ENCODE assay signal across 8 cellular contexts in the genomic region with DNA sequence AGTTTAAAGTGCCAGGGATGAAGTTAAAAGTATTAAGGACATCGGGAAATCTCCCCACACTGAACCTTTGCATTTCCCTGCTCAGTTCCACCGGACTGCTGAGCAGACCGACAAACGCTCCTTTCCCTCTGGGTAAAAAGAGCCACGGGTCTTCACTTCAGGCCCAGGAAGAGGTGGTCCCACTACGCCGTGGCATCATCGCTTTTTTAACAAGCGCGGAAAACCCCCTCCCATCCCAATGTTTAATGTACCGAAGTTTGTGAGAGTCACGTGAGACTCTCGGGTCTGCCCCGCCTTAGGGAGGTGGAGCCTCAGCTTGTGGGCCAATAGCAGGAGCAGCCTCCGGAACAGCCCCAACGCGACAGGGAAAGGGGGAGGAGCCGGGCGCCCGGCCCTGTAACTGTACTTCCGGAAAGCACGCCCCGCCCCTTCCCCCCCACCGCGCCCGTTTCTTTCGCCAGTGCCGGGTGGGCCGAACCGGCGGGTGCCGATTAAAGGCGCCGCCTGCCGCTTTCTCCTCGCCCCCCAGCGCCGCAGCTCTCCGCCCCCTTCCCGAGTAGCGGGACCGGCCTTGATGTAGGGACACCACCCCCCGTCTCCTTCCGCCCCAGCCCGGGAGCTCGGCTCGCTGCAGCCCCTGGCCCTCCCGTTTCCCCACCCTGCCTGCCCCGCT. TPM values are rescaled to one million over a fixed set of nuclear protein-coding genes. Genes with fewer than 3 reads are reported as not detected.
A peak's percentile ranks its signal among the peaks of the same experiment; 100 is the strongest.
DNase-seq lines count a peak whose midpoint lies in the region; ATAC-seq and TF ChIP-seq lines count a peak whose summit lies in the region.

No MANE protein-coding gene starts in this region.

- CTCF ChIA-PET in CD4-positive, alpha-beta memory T cell (lab: Charles Lee; ENCODE audit: partially characterized antibody), result interaction anchor here (0.8 to 1.7 kb wide), 2 partner anchors 71 to 72 kb away, joined by 4 read pairs; a partner anchor contains a TSS

- POLR2A ChIA-PET in CD4-positive, alpha-beta memory T cell (lab: Charles Lee; ENCODE audit: partially characterized antibody), result interaction anchor here (0.7 to 5.2 kb wide), 25 partner anchors 10 to 824 kb away, joined by 3 to 33 read pairs (median 5); a partner anchor contains a TSS

- no peaks in the 10 kb centered on the region for H3K36me3 ChIP-seq in CD4-positive, alpha-beta memory T cell (ENCODE audit: insufficient read depth, low read length)
- H3K36me3 ChIP-seq in lung (ENCODE audit: control insufficient read depth in 2 of 2, insufficient read depth in 2 of 2, low read length in 2 of 2), result no peaks in the 10 kb centered on the region

- peaks cover 0 to under 1% (median 0%) of the 10 kb centered on the region in 8 donors for H3K9me3 Mint-ChIP-seq in CD4-positive, alpha-beta memory T cell

- no peaks in the 10 kb centered on the region for H3K9me3 ChIP-seq in CD4-positive, alpha-beta memory T cell (ENCODE audit: control insufficient read depth in 1 of 2, low read length in 2 of 2)
- H3K9me3 ChIP-seq in lung (ENCODE audit: control insufficient read depth in 2 of 2, insufficient read depth in 1 of 2, low read length in 1 of 2), result no peaks in the 10 kb centered on the region

- H3K4me1 Mint-ChIP-seq in CD4-positive, alpha-beta memory T cell, result peaks cover 13 to 39% (median 17%) of the 10 kb centered on the region in 4 donors

- H3K4me3 ChIP-seq in CD4-positive, alpha-beta memory T cell (ENCODE audit: low read length in 2 of 2), result peak overlapping the region; percentile 26 to 78
- H3K4me3 ChIP-seq in lung, result peak overlapping the region; percentile 54

- TF ChIP-seq CTCF in lung (IDR thresholded peaks at IDR 0.05; ENCODE audit: control extremely low read depth, extremely low read depth), result no peak

- H3K27ac Mint-ChIP-seq in CD4-positive, alpha-beta memory T cell, result peak overlapping the region; percentile 96 to 99 (median 98)

- ATAC-seq in GM19463 (IDR thresholded peaks at IDR 0.05; ENCODE audit: unreplicated experiment) (peak; percentile 46), lung (ENCODE audit: insufficient read depth, low FRiP score) (peak; percentile 60)

- no peaks in the 10 kb centered on the region for H3K27me3 Mint-ChIP-seq in CD4-positive, alpha-beta memory T cell

- peak overlapping the region; percentile 94 for H3K27ac ChIP-seq in CD4-positive, alpha-beta memory T cell (ENCODE audit: low read depth, low read length)
- peak overlapping the region; percentile 98 to 100 for H3K27ac ChIP-seq in lung (ENCODE audit: low read depth in 1 of 2, low read length in 1 of 2)

- peaks cover 13% of the 10 kb centered on the region for H3K4me1 ChIP-seq in CD4-positive, alpha-beta memory T cell (ENCODE audit: insufficient read depth, low read length)
- peaks cover 0 to 3% of the 10 kb centered on the region in 2 donors for H3K4me1 ChIP-seq in lung (ENCODE audit: control insufficient read depth in 2 of 2, insufficient read depth in 2 of 2, low read length in 2 of 2)

- H3K27me3 ChIP-seq in CD4-positive, alpha-beta memory T cell (ENCODE audit: insufficient read depth, low read length), result no peaks in the 10 kb centered on the region
- no peaks in the 10 kb centered on the region for H3K27me3 ChIP-seq in lung (ENCODE audit: control insufficient read depth, insufficient read depth)

- WGBS in lung, 2 donors, result 0 to 1% methylated on average over 30 to 49 of the region's 49 CpGs

- DNase-seq in CD4-positive, alpha-beta memory T cell, result peak; percentile 91 to 99 (median 95)
- DNase-seq in HS-5 (ENCODE audit: low read depth) (peak; percentile 82), NK-92 (lab: John Stamatoyannopoulos, UW; ENCODE audit: unreplicated experiment) (peak; percentile 85), lung (ENCODE audit: low spot score) (peak; percentile 98)
- DNase-seq in activated CD8-positive, alpha-beta memory T cell treated with anti-CD3 and anti-CD28 coated beads for 24 hours, result peak; percentile 98
- peak; percentile 95 for DNase-seq in effector CD8-positive, alpha-beta T cell (lab: John Stamatoyannopoulos, UW)
- peak; percentile 93 to 99 (median 94) for DNase-seq in stimulated activated CD4-positive, alpha-beta T cell treated with anti-CD3 and anti-CD28 coated beads, TNF-alpha, amount 100 ng/mL, for 24 hours (ENCODE audit: low read depth in 3 of 3)

- peak overlapping the region; percentile 90 to 96 (median 92) for H3K4me3 Mint-ChIP-seq in CD4-positive, alpha-beta memory T cell

- intact Hi-C loops in CD4-positive, alpha-beta memory T cell (cut with micrococcal nuclease), result loop anchor here (1.0 to 10.0 kb wide), 10 partner anchors 29 to 1483 kb away; a partner anchor contains a TSS

- H3K36me3 Mint-ChIP-seq in CD4-positive, alpha-beta memory T cell, result peaks cover 0 to 24% of the 10 kb centered on the region in 2 donors

RNA-seq across cellular contexts. Expression of a gene that starts 2.3 kb away (rescaled TPM):
- total RNA-seq in CD4-positive, alpha-beta memory T cell, result 10 to 100 TPM; 68.4 to 71.6 TPM
- polyA plus RNA-seq in CD4-positive, alpha-beta memory T cell, result 10 to 100 TPM; 33.0 to 56.4 TPM
- total RNA-seq in lung, result 100 to 1,000 TPM; 136 to 173 TPM
- 100 to 1,000 TPM in 1 of 2 donors, 10 to 100 TPM in 1; 81.5 to 104 TPM for polyA plus RNA-seq in lung

Comparison
In these comparisons a context has a peak if more than half of its experiments do, and no peak if none do; other contexts are left out.
1. Peak in every context shown above with its lines: DNase-seq, ATAC-seq, H3K4me3 ChIP-seq and H3K27ac ChIP-seq.